In genomic region chr9:13383216-13383615, GRCh38 we compare ENCODE assay signal across 27 cellular contexts.
"Had no signal": no experiment of that assay in that cellular context is flagged by ENCODE, and none has a peak within 500 bp of the region (broad histone marks: within the 10 kb centered on the region; RNA-seq: fewer than 3 reads in every experiment).

No MANE protein-coding gene starts in this region.

- H3K9me3 ChIP-seq: esophagus muscularis mucosa, prostate gland, testis, tibial nerve had no signal

- H3K36me3 ChIP-seq: esophagus muscularis mucosa, gastroesophageal sphincter, heart left ventricle, neural progenitor cell, prostate gland, right atrium auricular region, stomach, tibial nerve, upper lobe of left lung had no signal

- H2AFZ ChIP-seq: hepatocyte, neural progenitor cell, parathyroid adenoma had no signal

- DNase-seq: cortex of kidney; dorsolateral prefrontal cortex; effector CD4-positive, alpha-beta T cell; endodermal cell; foreskin keratinocyte; heart left ventricle; kidney; naive B cell; stimulated activated CD4-positive, alpha-beta T cell treated with anti-CD3 and anti-CD28 coated beads, Interleukin-2, amount 100 ng/mL, for 24 hours; stimulated activated CD4-positive, alpha-beta T cell treated with anti-CD3 and anti-CD28 coated beads, Interleukin-4, amount 100 ng/mL, for 24 hours; stimulated activated naive CD4-positive, alpha-beta T cell treated with Interleukin-2 at 50 U/mL for 16 hours; stomach; testis; upper lobe of left lung had no signal

- H3K4me3 ChIP-seq: dorsolateral prefrontal cortex, esophagus muscularis mucosa, gastroesophageal sphincter, heart left ventricle, hepatocyte, lung, neural progenitor cell, prostate gland, right atrium auricular region, stomach, testis, tibial nerve, upper lobe of left lung had no signal

- ATAC-seq: foreskin keratinocyte; gastroesophageal sphincter; heart left ventricle; left lobe of liver; natural killer cell treated with Interleukin-12 subunit alpha and Interleukin-12 subunit beta and Interleukin-15 and Interleukin-18, amount 100 ng/mL, for 72 hours; stimulated activated effector memory CD8-positive, alpha-beta T cell treated with anti-CD3 and anti-CD28 coated beads, Interleukin-12 subunit alpha, Interleukin-12 subunit beta, amount 100 ng/mL, for 72 hours had no signal

- H3K4me1 ChIP-seq: foreskin keratinocyte, neural progenitor cell, parathyroid adenoma, prostate gland, right atrium auricular region, stomach, testis, upper lobe of left lung had no signal

- H3K79me2 ChIP-seq: hepatocyte, parathyroid adenoma had no signal

- FAIRE-seq: kidney, urothelium cell line had no signal

- H3K27me3 ChIP-seq: dorsolateral prefrontal cortex, esophagus muscularis mucosa, foreskin keratinocyte, gastroesophageal sphincter, heart left ventricle, hepatocyte, neural progenitor cell, right atrium auricular region, stomach, testis, tibial nerve, upper lobe of left lung had no signal

- H3K4me2 ChIP-seq: hepatocyte, neural progenitor cell had no signal

- H3K9ac ChIP-seq: neural progenitor cell, parathyroid adenoma had no signal

- H3K27ac ChIP-seq: dorsolateral prefrontal cortex, esophagus muscularis mucosa, foreskin keratinocyte, gastroesophageal sphincter, heart left ventricle, hepatocyte, neural progenitor cell, parathyroid adenoma, prostate gland, right atrium auricular region, stomach, testis, upper lobe of left lung had no signal
